In genomic region chr18:59911600-59911999, GRCh38 we compare ENCODE assay signal across 20 cellular contexts. TPM values are rescaled to one million over a fixed set of nuclear protein-coding genes. Genes with fewer than 3 reads are reported as not detected.
DNase-seq lines count a peak whose midpoint lies in the region; ATAC-seq and TF ChIP-seq lines count a peak whose summit lies in the region.
"Had no signal": no experiment of that assay in that cellular context is flagged by ENCODE, and none has a peak within 500 bp of the region (broad histone marks: within the 10 kb centered on the region; RNA-seq: fewer than 3 reads in every experiment).

No MANE protein-coding gene starts in this region.

- POLR2A ChIA-PET in activated B cell treated with CpG ODN at 0.5 μM for 24 hours (lab: Charles Lee) = interaction anchor here (2.5 kb wide), 1 partner anchor 11 kb away, joined by 8 read pairs; no protein-coding TSS in a partner anchor
- POLR2A ChIA-PET in naive thymus-derived CD4-positive, alpha-beta T cell (lab: Charles Lee) = no interaction called here

- H3K4me3 ChIP-seq in DOHH2 (ENCODE audit: low read length) (no peak overlapping the region), NB4 (ENCODE audit: low read depth, low read length) (no peak overlapping the region)
- H3K4me3 ChIP-seq in naive thymus-derived CD4-positive, alpha-beta T cell (ENCODE audit: low read length) = no peak overlapping the region
- H3K4me3 ChIP-seq: GM23338, SK-N-MC, suprapubic skin had no signal

- no peak overlapping the region for H3K4me3 Mint-ChIP-seq in activated B cell treated with CpG ODN at 0.5 μM for 24 hours
- H3K4me3 Mint-ChIP-seq in naive thymus-derived CD4-positive, alpha-beta T cell = no peak overlapping the region
- H3K4me3 Mint-ChIP-seq: activated naive CD4-positive, alpha-beta T cell treated with anti-CD3 and anti-CD28 coated beads for 36 hours; B cell; GM23338 had no signal

- no peaks in the 10 kb centered on the region for H3K9me3 ChIP-seq in DOHH2 (ENCODE audit: control insufficient read depth, insufficient read depth, low read length)
- H3K9me3 ChIP-seq in naive thymus-derived CD4-positive, alpha-beta T cell (ENCODE audit: control insufficient read depth in 2 of 3, low read length in 3 of 3) = no peaks in the 10 kb centered on the region
- H3K9me3 ChIP-seq: suprapubic skin had no signal

- no peaks in the 10 kb centered on the region for H3K36me3 ChIP-seq in DOHH2 (ENCODE audit: control insufficient read depth, low read length)
- H3K36me3 ChIP-seq in naive thymus-derived CD4-positive, alpha-beta T cell (ENCODE audit: control insufficient read depth in 2 of 3, insufficient read depth in 3 of 3, low read length in 3 of 3) = no peaks in the 10 kb centered on the region
- H3K36me3 ChIP-seq: suprapubic skin had no signal

- no peak for TF ChIP-seq CTCF in DOHH2 (IDR thresholded peaks at IDR 0.05; ENCODE audit: low read depth, low read length, poor library complexity, severe bottlenecking)
- no peak for TF ChIP-seq CTCF in NB4 (IDR thresholded peaks at IDR 0.05; ENCODE audit: low read depth, low read length)
- no peak for TF ChIP-seq CTCF in activated B cell treated with CpG ODN at 0.5 μM for 24 hours (IDR thresholded peaks at IDR 0.05)

- H3K36me3 Mint-ChIP-seq in activated B cell treated with CpG ODN at 0.5 μM for 24 hours (ENCODE audit: low read depth) = no peaks in the 10 kb centered on the region
- H3K36me3 Mint-ChIP-seq in naive thymus-derived CD4-positive, alpha-beta T cell = peaks cover 0 to 4% (median 0%) of the 10 kb centered on the region in 5 donors

- no peaks in the 10 kb centered on the region for H4K20me1 ChIP-seq in DOHH2 (ENCODE audit: control insufficient read depth, insufficient read depth, low read depth, low read length)

- no peaks in the 10 kb centered on the region for H3K27me3 ChIP-seq in DOHH2 (ENCODE audit: control insufficient read depth, low read length)
- no peaks in the 10 kb centered on the region for H3K27me3 ChIP-seq in naive thymus-derived CD4-positive, alpha-beta T cell (ENCODE audit: control insufficient read depth in 2 of 2, insufficient read depth in 2 of 2, low read length in 2 of 2)

- TF ChIP-seq POLR2A in NB4 (IDR thresholded peaks at IDR 0.05; ENCODE audit: extremely low read depth, insufficient read length) = no peak

- peaks cover 2% of the 10 kb centered on the region for H3K9me3 Mint-ChIP-seq in activated B cell treated with CpG ODN at 0.5 μM for 24 hours
- H3K9me3 Mint-ChIP-seq in naive thymus-derived CD4-positive, alpha-beta T cell = peaks cover 0 to 2% (median 0%) of the 10 kb centered on the region in 11 donors
- H3K9me3 Mint-ChIP-seq: activated naive CD4-positive, alpha-beta T cell treated with anti-CD3 and anti-CD28 coated beads for 36 hours had no signal

- ATAC-seq in activated B cell treated with CpG ODN at 0.5 μM for 24 hours (ENCODE audit: low read depth) = no peak
- ATAC-seq in naive thymus-derived CD4-positive, alpha-beta T cell = peak; percentile 78
- no peak for ATAC-seq in HG03460 (IDR thresholded peaks at IDR 0.05; ENCODE audit: unreplicated experiment)
- no peak for ATAC-seq in HG03571 (IDR thresholded peaks at IDR 0.05; ENCODE audit: unreplicated experiment)
- ATAC-seq: GM23338, PC-3 had no signal

- peak overlapping the region; percentile 13; the same call in 1 of the 2 replicates for H3K4me2 ChIP-seq in DOHH2 (ENCODE audit: low read length)
- H3K4me2 ChIP-seq: GM23338, KMS-11 had no signal

- H3K27me3 Mint-ChIP-seq in activated B cell treated with CpG ODN at 0.5 μM for 24 hours = no peaks in the 10 kb centered on the region
- no peaks in the 10 kb centered on the region for H3K27me3 Mint-ChIP-seq in naive thymus-derived CD4-positive, alpha-beta T cell
- H3K27me3 Mint-ChIP-seq: B cell had no signal

- peaks cover 31% of the 10 kb centered on the region for H3K4me1 Mint-ChIP-seq in activated B cell treated with CpG ODN at 0.5 μM for 24 hours
- H3K4me1 Mint-ChIP-seq in naive thymus-derived CD4-positive, alpha-beta T cell = peaks cover 2 to 18% (median 10%) of the 10 kb centered on the region in 7 donors

- peaks cover 5% of the 10 kb centered on the region for H3F3A ChIP-seq in DOHH2 (ENCODE audit: control insufficient read depth, insufficient read depth)

- H3K27ac ChIP-seq in DOHH2 (ENCODE audit: low read depth, low read length) = no peak overlapping the region
- H3K27ac ChIP-seq in naive thymus-derived CD4-positive, alpha-beta T cell (ENCODE audit: low read depth, low read length) = no peak overlapping the region
- H3K27ac ChIP-seq: KMS-11, SK-N-MC, suprapubic skin had no signal

- CTCF ChIA-PET in activated B cell treated with CpG ODN at 0.5 μM for 24 hours (lab: Charles Lee) = no interaction called here
- CTCF ChIA-PET in naive thymus-derived CD4-positive, alpha-beta T cell (lab: Charles Lee) = no interaction called here

- H3K4me1 ChIP-seq in DOHH2 (ENCODE audit: control insufficient read depth, low read length) = peaks cover 47% of the 10 kb centered on the region
- H3K4me1 ChIP-seq in naive thymus-derived CD4-positive, alpha-beta T cell (ENCODE audit: control insufficient read depth in 2 of 2, insufficient read depth in 2 of 2, low read length in 2 of 2) = no peaks in the 10 kb centered on the region

- peak overlapping the region; percentile 20 for H3K27ac Mint-ChIP-seq in activated B cell treated with CpG ODN at 0.5 μM for 24 hours
- H3K27ac Mint-ChIP-seq in naive thymus-derived CD4-positive, alpha-beta T cell = peak overlapping the region in 2 of 9 donors; percentile 13 to 14
- H3K27ac Mint-ChIP-seq: activated naive CD4-positive, alpha-beta T cell treated with anti-CD3 and anti-CD28 coated beads for 36 hours; B cell; GM23338 had no signal

- DNase-seq in NB4 (ENCODE audit: low read depth) = peak; percentile 91
- no peak for DNase-seq in activated B cell treated with CpG ODN at 0.5 μM for 24 hours
- DNase-seq in naive thymus-derived CD4-positive, alpha-beta T cell = no peak
- no peak for DNase-seq in activated T-cell treated with anti-CD3 and anti-CD28 coated beads, Interleukin-2, amount 50 U/mL, for 1 hour
- no peak for DNase-seq in NCI-H446 (lab: John Stamatoyannopoulos, UW)
- DNase-seq: activated CD4-positive, alpha-beta T cell treated with anti-CD3 and anti-CD28 coated beads, Interleukin-2, amount 50 U/mL, for 4 hours; activated naive CD4-positive, alpha-beta T cell treated with anti-CD3 and anti-CD28 coated beads for 36 hours; activated T-cell treated with anti-CD3 and anti-CD28 coated beads for 4 hours; DMS 273 treated with DMSO at 0.1 percent for 48 hours; NCI-H1417 treated with DMSO at 0.1 percent for 48 hours; PC-3; stimulated activated CD4-positive, alpha-beta T cell treated with anti-CD3 and anti-CD28 coated beads, Interleukin-4, amount 100 ng/mL, for 24 hours had no signal

- no peaks in the 10 kb centered on the region for H3K79me2 ChIP-seq in DOHH2 (ENCODE audit: control insufficient read depth, low read length)

- no peaks in the 10 kb centered on the region for H3K9me2 ChIP-seq in DOHH2 (replicated peaks; ENCODE audit: control insufficient read depth, low read length)

- intact Hi-C loops in activated B cell treated with CpG ODN at 0.5 μM for 24 hours (cut with micrococcal nuclease) = no loop called here
- intact Hi-C loops in naive thymus-derived CD4-positive, alpha-beta T cell (cut with micrococcal nuclease) = no loop called here

RNA-seq across cellular contexts. Expression of gene PMAIP1, which starts 11.8 kb away (rescaled TPM):
- 68.5 and 69.9 TPM in 2 replicates for total RNA-seq in activated B cell treated with CpG ODN at 0.5 μM for 24 hours
- total RNA-seq in naive thymus-derived CD4-positive, alpha-beta T cell = 10 to 100 TPM in 3 of 5 experiments, 1 to 10 TPM in 2; 5.8 to 95.1 (median 22.8) TPM
- 1 to 10 TPM; 1.5 to 3.6 TPM for polyA plus RNA-seq in naive thymus-derived CD4-positive, alpha-beta T cell
